23 cellular contexts compared by ENCODE assay signal in genomic region chr5:161541-162110, GRCh38. TPM values are rescaled to one million over a fixed set of nuclear protein-coding genes. Genes with fewer than 3 reads are reported as not detected.
"Had no signal": no experiment of that assay in that cellular context is flagged by ENCODE, and none has a peak within 500 bp of the region (broad histone marks: within the 10 kb centered on the region; RNA-seq: fewer than 3 reads in every experiment).

No MANE protein-coding gene starts in this region.

- H3K27me3 Mint-ChIP-seq: activated CD4-positive, alpha-beta memory T cell treated with anti-CD3 and anti-CD28 coated beads, Interleukin-2, amount 10 ng/mL, durations not matched to agents 7 days and 5 days had no signal

- H3K9me3 ChIP-seq: esophagus muscularis mucosa, transverse colon had no signal

- H3K36me3 Mint-ChIP-seq: activated naive CD8-positive, alpha-beta T cell treated with anti-CD3 and anti-CD28 coated beads for 36 hours; stimulated activated naive B cell treated with anti-CD40 and anti-IgM and Interleukin-4, amounts not matched to agents 10 μg/mL and 1 μg/mL and 100 μg/mL, for 72 hours had no signal

- H3K36me3 ChIP-seq: esophagus muscularis mucosa, transverse colon had no signal

- H3K27ac Mint-ChIP-seq: activated CD4-positive, alpha-beta memory T cell treated with anti-CD3 and anti-CD28 coated beads, Interleukin-2, amount 10 ng/mL, durations not matched to agents 7 days and 5 days; activated naive CD8-positive, alpha-beta T cell treated with anti-CD3 and anti-CD28 coated beads for 36 hours; stimulated activated naive B cell treated with anti-CD40 and anti-IgM and Interleukin-4, amounts not matched to agents 10 μg/mL and 1 μg/mL and 100 μg/mL, for 72 hours had no signal

- DNase-seq: activated CD4-positive, alpha-beta memory T cell treated with anti-CD3 and anti-CD28 coated beads, Interleukin-2, amount 10 ng/mL, durations not matched to agents 7 days and 5 days; activated CD4-positive, alpha-beta T cell treated with anti-CD3 and anti-CD28 coated beads for 4 hours; activated gamma-delta T cell; activated naive CD8-positive, alpha-beta T cell treated with anti-CD3 and anti-CD28 coated beads for 36 hours; activated T-cell treated with anti-CD3 and anti-CD28 coated beads, Interleukin-2, amount 50 U/mL, for 4 hours; amygdala; cortex of kidney; effector CD4-positive, alpha-beta T cell; hippocampal formation; left ventricle myocardium superior; mesendoderm; stimulated activated CD4-positive, alpha-beta T cell treated with anti-CD3 and anti-CD28 coated beads, Interleukin-2, amount 100 ng/mL, for 48 hours; stimulated activated naive B cell treated with anti-CD40 and anti-IgM and Interleukin-4, amounts not matched to agents 10 μg/mL and 1 μg/mL and 100 μg/mL, for 72 hours; transverse colon had no signal

- H3K9me3 Mint-ChIP-seq: activated CD4-positive, alpha-beta memory T cell treated with anti-CD3 and anti-CD28 coated beads, Interleukin-2, amount 10 ng/mL, durations not matched to agents 7 days and 5 days; activated naive CD8-positive, alpha-beta T cell treated with anti-CD3 and anti-CD28 coated beads for 36 hours; activated T-cell treated with anti-CD3 and anti-CD28 coated beads, Interleukin-2, amount 50 U/mL, for 4 hours; central memory CD8-positive, alpha-beta T cell; nephron had no signal

- H3K27me3 ChIP-seq: transverse colon had no signal

- H3K4me3 ChIP-seq: esophagus muscularis mucosa, transverse colon had no signal

- H3K4me3 Mint-ChIP-seq: activated CD4-positive, alpha-beta memory T cell treated with anti-CD3 and anti-CD28 coated beads, Interleukin-2, amount 10 ng/mL, durations not matched to agents 7 days and 5 days; activated naive CD8-positive, alpha-beta T cell treated with anti-CD3 and anti-CD28 coated beads for 36 hours; activated T-cell treated with anti-CD3 and anti-CD28 coated beads, Interleukin-2, amount 50 U/mL, for 4 hours; brain; central memory CD8-positive, alpha-beta T cell; stimulated activated naive B cell treated with anti-CD40 and anti-IgM and Interleukin-4, amounts not matched to agents 10 μg/mL and 1 μg/mL and 100 μg/mL, for 72 hours had no signal

- H3K27ac ChIP-seq: esophagus muscularis mucosa, transverse colon, VCaP had no signal

- H3K4me1 ChIP-seq: esophagus muscularis mucosa, transverse colon had no signal

- H3K4me1 Mint-ChIP-seq: activated CD4-positive, alpha-beta memory T cell treated with anti-CD3 and anti-CD28 coated beads, Interleukin-2, amount 10 ng/mL, durations not matched to agents 7 days and 5 days; activated naive CD8-positive, alpha-beta T cell treated with anti-CD3 and anti-CD28 coated beads for 36 hours; stimulated activated naive B cell treated with anti-CD40 and anti-IgM and Interleukin-4, amounts not matched to agents 10 μg/mL and 1 μg/mL and 100 μg/mL, for 72 hours had no signal

RNA-seq across cellular contexts. Expression of gene LRRC14B, which starts 29.7 kb away (rescaled TPM):
- total RNA-seq: activated CD4-positive, alpha-beta memory T cell treated with anti-CD3 and anti-CD28 coated beads, Interleukin-2, amount 10 ng/mL, durations not matched to agents 7 days and 5 days; esophagus muscularis mucosa; kidney epithelial cell; omental fat pad; subcutaneous adipose tissue; T-helper 1 cell treated with Interleukin-12 subunit alpha and Interleukin-12 subunit beta and Interleukin-4 antibody, amounts not matched to agents 30 ng/mL and 1 ng/mL, for 36 hours; transverse colon had no signal
